In genomic region chr2:9533663-9534062, GRCh38 we compare ENCODE assay signal across 17 cellular contexts. TPM values are rescaled to one million over a fixed set of nuclear protein-coding genes. Genes with fewer than 3 reads are reported as not detected.
DNase-seq lines count a peak whose midpoint lies in the region; ATAC-seq and TF ChIP-seq lines count a peak whose summit lies in the region.
"Had no signal": no experiment of that assay in that cellular context is flagged by ENCODE, and none has a peak within 500 bp of the region (broad histone marks: within the 10 kb centered on the region; RNA-seq: fewer than 3 reads in every experiment).

No MANE protein-coding gene starts in this region.

- no peak for DNase-seq in activated naive CD8-positive, alpha-beta T cell treated with anti-CD3 and anti-CD28 coated beads, Interleukin-2, amount 10 ng/mL, durations not matched to agents 7 days and 5 days
- no peak for DNase-seq in activated naive CD8-positive, alpha-beta T cell treated with anti-CD3 and anti-CD28 coated beads, Interleukin-2, amount 50 U/mL, for 24 hours
- no peak for DNase-seq in DND-41
- no peak for DNase-seq in immature natural killer cell
- DNase-seq in stimulated activated CD4-positive, alpha-beta T cell treated with anti-CD3 and anti-CD28 coated beads, Interleukin-2, amount 100 ng/mL, for 24 hours, result no peak
- DNase-seq in NCI-H2081 treated with DMSO at 0.1 percent for 48 hours (lab: John Stamatoyannopoulos, UW), result no peak
- DNase-seq: ACHN; Calu3; CD8-positive, alpha-beta T cell; DMS79 treated with DMSO at 0.1 percent for 48 hours; EL; H9 had no signal

- no peaks in the 10 kb centered on the region for H3K27me3 Mint-ChIP-seq in activated naive CD8-positive, alpha-beta T cell treated with anti-CD3 and anti-CD28 coated beads, Interleukin-2, amount 10 ng/mL, durations not matched to agents 7 days and 5 days
- no peaks in the 10 kb centered on the region for H3K27me3 Mint-ChIP-seq in activated naive CD8-positive, alpha-beta T cell treated with anti-CD3 and anti-CD28 coated beads, Interleukin-2, amount 50 U/mL, for 24 hours
- H3K27me3 Mint-ChIP-seq in immature natural killer cell (ENCODE audit: low read depth in 3 of 3), result peaks cover 0 to 1% (median 0%) of the 10 kb centered on the region in 3 donors
- H3K27me3 Mint-ChIP-seq: IgD-negative memory B cell had no signal

- no peak overlapping the region for H3K9ac ChIP-seq in DND-41 (ENCODE audit: low read depth, low read length)

- no peaks in the 10 kb centered on the region for H3K4me1 ChIP-seq in DND-41 (ENCODE audit: insufficient read depth, low read length)

- no peak overlapping the region for H3K27ac Mint-ChIP-seq in activated naive CD8-positive, alpha-beta T cell treated with anti-CD3 and anti-CD28 coated beads, Interleukin-2, amount 10 ng/mL, durations not matched to agents 7 days and 5 days
- H3K27ac Mint-ChIP-seq in activated naive CD8-positive, alpha-beta T cell treated with anti-CD3 and anti-CD28 coated beads, Interleukin-2, amount 50 U/mL, for 24 hours, result no peak overlapping the region
- H3K27ac Mint-ChIP-seq in immature natural killer cell, result peak overlapping the region in 5 of 6 donors; percentile 1 to 74 (median 58)
- H3K27ac Mint-ChIP-seq: CD8-positive, alpha-beta T cell; H9 had no signal

- no peaks in the 10 kb centered on the region for H4K20me1 ChIP-seq in DND-41 (ENCODE audit: insufficient read depth, low read length)

- peaks cover 10% of the 10 kb centered on the region for H3K79me2 ChIP-seq in DND-41 (ENCODE audit: insufficient read depth, low read length)

- H3K4me2 ChIP-seq in DND-41 (ENCODE audit: insufficient read depth, low read length), result no peak overlapping the region

- peak; percentile 73 for ATAC-seq in activated naive CD8-positive, alpha-beta T cell treated with anti-CD3 and anti-CD28 coated beads, Interleukin-2, amount 10 ng/mL, durations not matched to agents 7 days and 5 days (ENCODE audit: low read depth)
- ATAC-seq in activated naive CD8-positive, alpha-beta T cell treated with anti-CD3 and anti-CD28 coated beads, Interleukin-2, amount 50 U/mL, for 24 hours, result no peak
- ATAC-seq in DND-41 (ENCODE audit: insufficient read depth, low read depth) (peak; percentile 44; the same call in 1 of the 3 replicates), HG03571 (IDR thresholded peaks at IDR 0.05; ENCODE audit: unreplicated experiment) (no peak)
- ATAC-seq: CD8-positive, alpha-beta T cell; GM12878; HepG2 had no signal

- H2AFZ ChIP-seq in DND-41 (ENCODE audit: low read depth, low read length), result no peak overlapping the region

- no peaks in the 10 kb centered on the region for H3K9me3 Mint-ChIP-seq in activated naive CD8-positive, alpha-beta T cell treated with anti-CD3 and anti-CD28 coated beads, Interleukin-2, amount 10 ng/mL, durations not matched to agents 7 days and 5 days
- no peaks in the 10 kb centered on the region for H3K9me3 Mint-ChIP-seq in activated naive CD8-positive, alpha-beta T cell treated with anti-CD3 and anti-CD28 coated beads, Interleukin-2, amount 50 U/mL, for 24 hours
- no peaks in the 10 kb centered on the region for H3K9me3 Mint-ChIP-seq in immature natural killer cell
- H3K9me3 Mint-ChIP-seq: CD8-positive, alpha-beta T cell; H9; IgD-negative memory B cell had no signal

- POLR2A ChIA-PET in activated naive CD8-positive, alpha-beta T cell treated with anti-CD3 and anti-CD28 coated beads, Interleukin-2, amount 10 ng/mL, durations not matched to agents 7 days and 5 days (lab: Charles Lee), result interaction anchor here (1.4 to 2.0 kb wide), 2 partner anchors 9 to 22 kb away, joined by 3 to 11 read pairs; partner anchors contain the start of gene ADAM17

- H3K36me3 Mint-ChIP-seq in activated naive CD8-positive, alpha-beta T cell treated with anti-CD3 and anti-CD28 coated beads, Interleukin-2, amount 10 ng/mL, durations not matched to agents 7 days and 5 days, result peaks cover 14% of the 10 kb centered on the region
- H3K36me3 Mint-ChIP-seq in activated naive CD8-positive, alpha-beta T cell treated with anti-CD3 and anti-CD28 coated beads, Interleukin-2, amount 50 U/mL, for 24 hours (ENCODE audit: low read depth), result peaks cover 17% of the 10 kb centered on the region
- H3K36me3 Mint-ChIP-seq in immature natural killer cell, result peaks cover 4 to 20% (median 7%) of the 10 kb centered on the region in 3 donors

- no peaks in the 10 kb centered on the region for H3K27me3 ChIP-seq in DND-41 (ENCODE audit: insufficient read depth, low read length, poor library complexity)

- H3K27ac ChIP-seq in DND-41 (ENCODE audit: low read length), result no peak overlapping the region

- H3K4me1 Mint-ChIP-seq in activated naive CD8-positive, alpha-beta T cell treated with anti-CD3 and anti-CD28 coated beads, Interleukin-2, amount 10 ng/mL, durations not matched to agents 7 days and 5 days, result peaks cover 16% of the 10 kb centered on the region
- H3K4me1 Mint-ChIP-seq in activated naive CD8-positive, alpha-beta T cell treated with anti-CD3 and anti-CD28 coated beads, Interleukin-2, amount 50 U/mL, for 24 hours, result peaks cover 22% of the 10 kb centered on the region
- peaks cover 20 to 49% of the 10 kb centered on the region in 2 donors for H3K4me1 Mint-ChIP-seq in immature natural killer cell
- H3K4me1 Mint-ChIP-seq: H9 had no signal

- H3K4me3 Mint-ChIP-seq in activated naive CD8-positive, alpha-beta T cell treated with anti-CD3 and anti-CD28 coated beads, Interleukin-2, amount 10 ng/mL, durations not matched to agents 7 days and 5 days, result no peak overlapping the region
- H3K4me3 Mint-ChIP-seq in activated naive CD8-positive, alpha-beta T cell treated with anti-CD3 and anti-CD28 coated beads, Interleukin-2, amount 50 U/mL, for 24 hours, result no peak overlapping the region
- peak overlapping the region in 1 of 5 donors; percentile 17 for H3K4me3 Mint-ChIP-seq in immature natural killer cell
- H3K4me3 Mint-ChIP-seq: CD8-positive, alpha-beta T cell; H9; IgD-negative memory B cell had no signal

- peaks cover 48% of the 10 kb centered on the region for H3K36me3 ChIP-seq in DND-41 (ENCODE audit: insufficient read depth, low read length)

- H3K9me3 ChIP-seq in DND-41 (ENCODE audit: insufficient read depth, low read length, severe bottlenecking), result no peaks in the 10 kb centered on the region

- no peak overlapping the region for H3K4me3 ChIP-seq in DND-41 (ENCODE audit: low read depth in 1 of 2, low read length in 2 of 2)
- H3K4me3 ChIP-seq: GM12878 had no signal

- TF ChIP-seq CTCF in DND-41 (IDR thresholded peaks at IDR 0.05; ENCODE audit: borderline replicate concordance, extremely low read depth, low read length, poor library complexity, severe bottlenecking), result no peak

RNA-seq across cellular contexts. Expression of gene ADAM17, which starts 22.0 kb away (rescaled TPM):
- 10 to 100 TPM; 24.7 to 25.3 TPM for total RNA-seq in activated naive CD8-positive, alpha-beta T cell treated with anti-CD3 and anti-CD28 coated beads, Interleukin-2, amount 10 ng/mL, durations not matched to agents 7 days and 5 days
- 10 to 100 TPM in 1 of 3 donors, 1 to 10 TPM in 2; 6.3 to 14.9 (median 8.0) TPM for polyA plus RNA-seq in immature natural killer cell

RNA-seq across cellular contexts. Expression of gene IAH1, which starts 59.3 kb away (rescaled TPM):
- 10 to 100 TPM; 73.6 to 73.9 TPM for total RNA-seq in activated naive CD8-positive, alpha-beta T cell treated with anti-CD3 and anti-CD28 coated beads, Interleukin-2, amount 10 ng/mL, durations not matched to agents 7 days and 5 days
- polyA plus RNA-seq in immature natural killer cell, result 10 to 100 TPM; 68.4 to 88.5 (median 85.4) TPM
- total RNA-seq: G401 had no signal

Comparison
In these comparisons a context has a peak if more than half of its experiments do, and no peak if none do; other contexts are left out.
1. ATAC-seq: peak in activated naive CD8-positive, alpha-beta T cell treated with anti-CD3 and anti-CD28 coated beads, Interleukin-2, amount 10 ng/mL, durations not matched to agents 7 days and 5 days (single experiment) and DND-41 (single experiment); none in activated naive CD8-positive, alpha-beta T cell treated with anti-CD3 and anti-CD28 coated beads, Interleukin-2, amount 50 U/mL, for 24 hours (single experiment) and HG03571 (single experiment).
2. H3K27ac Mint-ChIP-seq: peak in immature natural killer cell (5 of 6); none in activated naive CD8-positive, alpha-beta T cell treated with anti-CD3 and anti-CD28 coated beads, Interleukin-2, amount 10 ng/mL, durations not matched to agents 7 days and 5 days (single experiment) and activated naive CD8-positive, alpha-beta T cell treated with anti-CD3 and anti-CD28 coated beads, Interleukin-2, amount 50 U/mL, for 24 hours (single experiment).